ENCODE assay signal across 10 cellular contexts in the genomic region with DNA sequence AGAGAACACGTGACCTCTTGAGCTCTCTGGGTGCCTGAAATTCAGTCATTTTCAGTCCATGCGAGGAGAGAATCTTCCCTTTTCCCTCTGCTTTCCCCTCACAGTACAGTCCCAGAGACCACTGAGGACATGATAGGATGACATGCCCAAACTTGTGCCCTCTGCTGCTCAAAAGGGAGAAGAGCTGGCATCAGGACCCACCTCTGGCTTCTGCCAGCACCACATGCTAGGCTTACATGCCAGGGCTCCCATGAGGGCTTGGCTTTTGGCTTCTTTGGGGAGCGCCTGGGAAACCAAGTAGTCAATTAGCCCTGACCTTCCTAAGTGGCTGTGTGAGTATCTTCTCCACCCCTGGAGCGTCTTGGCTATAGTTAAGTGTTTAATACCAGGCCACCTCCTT. TPM values are rescaled to one million over a fixed set of nuclear protein-coding genes. Genes with fewer than 3 reads are reported as not detected.
DNase-seq lines count a peak whose midpoint lies in the region; ATAC-seq and TF ChIP-seq lines count a peak whose summit lies in the region.
"Had no signal": no experiment of that assay in that cellular context is flagged by ENCODE, and none has a peak within 500 bp of the region (broad histone marks: within the 10 kb centered on the region; RNA-seq: fewer than 3 reads in every experiment).

No MANE protein-coding gene starts in this region.

- no peak for TF ChIP-seq CTCF in natural killer cell (IDR thresholded peaks at IDR 0.05)
- TF ChIP-seq CTCF in fibroblast of mammary gland (conservative IDR thresholded peaks at IDR 0.05; ENCODE audit: control insufficient read depth, insufficient read depth, low read depth, low read length): peak; percentile 23

- ATAC-seq in natural killer cell (no peak), HG02840 (IDR thresholded peaks at IDR 0.05; ENCODE audit: low FRiP score, unreplicated experiment) (no peak), GM19452 (IDR thresholded peaks at IDR 0.05; ENCODE audit: unreplicated experiment) (no peak)
- no peak for ATAC-seq in natural killer cell treated with Interleukin-12 subunit alpha and Interleukin-12 subunit beta and Interleukin-15 and Interleukin-18, amount 100 ng/mL, for 72 hours
- ATAC-seq: naive thymus-derived CD8-positive, alpha-beta T cell had no signal

- no peak overlapping the region for H3K4me3 Mint-ChIP-seq in natural killer cell
- H3K4me3 Mint-ChIP-seq in natural killer cell treated with Interleukin-12 subunit alpha and Interleukin-12 subunit beta and Interleukin-15 and Interleukin-18, amount 100 ng/mL, for 72 hours: no peak overlapping the region
- H3K4me3 Mint-ChIP-seq: naive thymus-derived CD8-positive, alpha-beta T cell had no signal

- peaks cover 0 to 23% of the 10 kb centered on the region in 2 donors for H3K4me1 Mint-ChIP-seq in natural killer cell
- peaks cover 4 to 7% of the 10 kb centered on the region in 2 donors for H3K4me1 Mint-ChIP-seq in natural killer cell treated with Interleukin-12 subunit alpha and Interleukin-12 subunit beta and Interleukin-15 and Interleukin-18, amount 100 ng/mL, for 72 hours (ENCODE audit: low read depth in 2 of 2)

- H3K36me3 Mint-ChIP-seq in natural killer cell: no peaks in the 10 kb centered on the region
- H3K36me3 Mint-ChIP-seq in natural killer cell treated with Interleukin-12 subunit alpha and Interleukin-12 subunit beta and Interleukin-15 and Interleukin-18, amount 100 ng/mL, for 72 hours: peaks cover 5% of the 10 kb centered on the region

- H3K27ac Mint-ChIP-seq in natural killer cell: peak overlapping the region; percentile 43 to 68
- H3K27ac Mint-ChIP-seq in natural killer cell treated with Interleukin-12 subunit alpha and Interleukin-12 subunit beta and Interleukin-15 and Interleukin-18, amount 100 ng/mL, for 72 hours: no peak overlapping the region

- no peak overlapping the region for H3K4me3 ChIP-seq in fibroblast of mammary gland (ENCODE audit: control insufficient read depth, low read depth, low read length)

- intact Hi-C loops in natural killer cell (cut with micrococcal nuclease): no loop called here

- DNase-seq in natural killer cell (no peak), RPMI7951 (ENCODE audit: low read depth) (peak; percentile 16), fibroblast of mammary gland (ENCODE audit: low read depth) (no peak), SK-N-DZ (ENCODE audit: low spot score) (no peak), COLO829 (ENCODE audit: low spot score) (no peak)
- no peak for DNase-seq in natural killer cell treated with Interleukin-12 subunit alpha and Interleukin-12 subunit beta and Interleukin-15 and Interleukin-18, amount 100 ng/mL, for 72 hours (ENCODE audit: low spot score)
- DNase-seq: DMS79 had no signal

- H3K9me3 Mint-ChIP-seq in natural killer cell: no peaks in the 10 kb centered on the region
- no peaks in the 10 kb centered on the region for H3K9me3 Mint-ChIP-seq in natural killer cell treated with Interleukin-12 subunit alpha and Interleukin-12 subunit beta and Interleukin-15 and Interleukin-18, amount 100 ng/mL, for 72 hours
- H3K9me3 Mint-ChIP-seq: naive thymus-derived CD8-positive, alpha-beta T cell had no signal

- no peaks in the 10 kb centered on the region for H3K27me3 Mint-ChIP-seq in natural killer cell (ENCODE audit: low read depth in 2 of 2)
- no peaks in the 10 kb centered on the region for H3K27me3 Mint-ChIP-seq in natural killer cell treated with Interleukin-12 subunit alpha and Interleukin-12 subunit beta and Interleukin-15 and Interleukin-18, amount 100 ng/mL, for 72 hours
- H3K27me3 Mint-ChIP-seq: naive thymus-derived CD8-positive, alpha-beta T cell had no signal

RNA-seq across cellular contexts. Expression of a gene that starts 13.8 kb away (rescaled TPM):
- total RNA-seq in natural killer cell: under 1 TPM; 0.14 to 0.45 (median 0.35) TPM
- total RNA-seq in natural killer cell treated with Interleukin-12 subunit alpha and Interleukin-12 subunit beta and Interleukin-15 and Interleukin-18, amount 100 ng/mL, for 72 hours: under 1 TPM; 0.24 to 0.56 TPM
- total RNA-seq in RPMI7951 (2014; rRNA removed; shearing (Covaris generic)): not detected in 2 replicates
- polyA plus RNA-seq in SK-N-DZ (2014; cell fraction: cytosol; rRNA removed): 2.5 and 2.6 TPM in 2 replicates
- 4.0 and 4.4 TPM in 2 replicates for polyA plus RNA-seq in SK-N-DZ (2014; cell fraction: nucleus; rRNA removed)

Comparison
In these comparisons a context has a peak if more than half of its experiments do, and no peak if none do; other contexts are left out.
1. H3K27ac Mint-ChIP-seq: peak in natural killer cell (2 of 2); none in natural killer cell treated with Interleukin-12 subunit alpha and Interleukin-12 subunit beta and Interleukin-15 and Interleukin-18, amount 100 ng/mL, for 72 hours (0 of 2).